Comparison of ENCODE assay signal across 8 cellular contexts in genomic region chr20:62861732-62862336, GRCh38. TPM values are rescaled to one million over a fixed set of nuclear protein-coding genes. Genes with fewer than 3 reads are reported as not detected.
A peak's percentile ranks its signal among the peaks of the same experiment; 100 is the strongest.
DNase-seq lines count a peak whose midpoint lies in the region; ATAC-seq, FAIRE-seq and TF ChIP-seq lines count a peak whose summit lies in the region.

TCFL5 (minus strand) TSS chr20:62861822; CDS start chr20:62861670, 152 bp downstream.

- H3K4me1 Mint-ChIP-seq in endothelial cell (ENCODE audit: unreplicated experiment) (peaks cover 36% of the 10 kb centered on the region), mesothelial cell of epicardium (peaks cover 25% of the 10 kb centered on the region)

- H3K27ac Mint-ChIP-seq in endothelial cell (ENCODE audit: unreplicated experiment), result peak within 1 kb of the TSS; percentile 82
- peak within 1 kb of the TSS; percentile 80 for H3K27ac Mint-ChIP-seq in mesothelial cell of epicardium

- H3K36me3 Mint-ChIP-seq in endothelial cell (ENCODE audit: low read depth, unreplicated experiment), result peaks cover 20% of the 10 kb centered on the region
- peaks cover 12% of the 10 kb centered on the region for H3K36me3 Mint-ChIP-seq in mesothelial cell of epicardium

- DNase-seq in AML-193 (lab: John Stamatoyannopoulos, UW) (peak; percentile 65 to 66), GM19239 (ENCODE audit: insufficient read length, low spot score) (peak; percentile 94), NOMO-1 treated with dmso at 0.1 percent for 144 hours (lab: John Stamatoyannopoulos, UW; ENCODE audit: unreplicated experiment) (peak; percentile 68), endothelial cell (ENCODE audit: low spot score) (peak; percentile 97), mesothelial cell of epicardium (ENCODE audit: low spot score in 2 of 2, unreplicated experiment in 2 of 2) (peak; percentile 93 to 98)
- DNase-seq in activated CD8-positive, alpha-beta memory T cell treated with anti-CD3 and anti-CD28 coated beads, Interleukin-2, amount 50 U/mL, for 1 hour (ENCODE audit: extremely low read depth), result peak; percentile 68
- DNase-seq in stimulated activated CD8-positive, alpha-beta memory T cell treated with anti-CD3 and anti-CD28 coated beads, Interleukin-15, amount 100 ng/mL, for 48 hours (ENCODE audit: low read depth in 2 of 2), result peak; percentile 80 to 83

- ATAC-seq in HG03520 (IDR thresholded peaks at IDR 0.05; ENCODE audit: unreplicated experiment), result peak; percentile 67

- H3K4me3 Mint-ChIP-seq in endothelial cell (ENCODE audit: unreplicated experiment), result peak within 1 kb of the TSS; percentile 94
- peak within 1 kb of the TSS; percentile 67 for H3K4me3 Mint-ChIP-seq in mesothelial cell of epicardium

- H3K9me3 Mint-ChIP-seq in endothelial cell (ENCODE audit: unreplicated experiment), result peaks cover 3% of the 10 kb centered on the region
- H3K9me3 Mint-ChIP-seq in mesothelial cell of epicardium, result peaks cover 5% of the 10 kb centered on the region

- TF ChIP-seq CTCF in endothelial cell (IDR thresholded peaks at IDR 0.05; ENCODE audit: unreplicated experiment) (no peak), mesothelial cell of epicardium (IDR thresholded peaks at IDR 0.05; ENCODE audit: unreplicated experiment) (no peak)

- FAIRE-seq in GM19239 (lab: Jason Lieb, UNC), result no peak

- H3K27me3 Mint-ChIP-seq in endothelial cell (ENCODE audit: unreplicated experiment) (peaks cover 17% of the 10 kb centered on the region), mesothelial cell of epicardium (ENCODE audit: low read depth) (peaks cover 11% of the 10 kb centered on the region)

RNA-seq across cellular contexts. Expression of gene TCFL5, which starts in this region (rescaled TPM):
- total RNA-seq in endothelial cell (ENCODE audit: unreplicated experiment), result 30.9 TPM
- total RNA-seq in mesothelial cell of epicardium, result 12.0 to 12.6 TPM (median 12.2 TPM) in 3 replicates

Comparison
In these comparisons a context has a peak if more than half of its experiments do, and no peak if none do; other contexts are left out.
1. Peak in every context shown above with its lines: DNase-seq and ATAC-seq.